ENCODE assay signal across 22 cellular contexts in genomic region chr16:65655802-65656201, GRCh38.
"Had no signal": no experiment of that assay in that cellular context is flagged by ENCODE, and none has a peak within 500 bp of the region (broad histone marks: within the 10 kb centered on the region; RNA-seq: fewer than 3 reads in every experiment).

No MANE protein-coding gene starts in this region.

- H3K4me3 Mint-ChIP-seq: activated CD4-positive, alpha-beta memory T cell treated with anti-CD3 and anti-CD28 coated beads, Interleukin-2, amount 10 ng/mL, durations not matched to agents 7 days and 5 days; activated CD4-positive, alpha-beta T cell treated with anti-CD3 and anti-CD28 coated beads, Interleukin-2, amount 10 ng/mL, durations not matched to agents 24 days and 14 days; activated naive CD4-positive, alpha-beta T cell treated with anti-CD3 and anti-CD28 coated beads, Interleukin-2, amount 50 U/mL, for 24 hours; naive thymus-derived CD4-positive, alpha-beta T cell; stimulated activated naive B cell treated with anti-CD40 and anti-IgM and Interleukin-4, amounts not matched to agents 10 μg/mL and 1 μg/mL and 100 μg/mL, for 72 hours; T-helper 17 cell had no signal

- H3K4me1 ChIP-seq: right lobe of liver had no signal

- H3K9me3 ChIP-seq: left ventricle myocardium inferior, right lobe of liver, thoracic aorta, upper lobe of left lung had no signal

- DNase-seq: activated CD4-positive, alpha-beta memory T cell treated with anti-CD3 and anti-CD28 coated beads, Interleukin-2, amount 10 ng/mL, durations not matched to agents 7 days and 5 days; activated CD4-positive, alpha-beta T cell treated with anti-CD3 and anti-CD28 coated beads, Interleukin-2, amount 10 ng/mL, durations not matched to agents 24 days and 14 days; activated gamma-delta T cell treated with Interleukin-2 at 50 U/mL for 16 hours; activated T-cell treated with anti-CD3 and anti-CD28 coated beads for 4 hours; aorta; brain microvascular endothelial cell; dermis blood vessel endothelial cell; effector CD8-positive, alpha-beta T cell; foreskin keratinocyte; left ventricle myocardium inferior; naive thymus-derived CD4-positive, alpha-beta T cell; occipital lobe; right lobe of liver; small intestine; stimulated activated CD4-positive, alpha-beta T cell treated with anti-CD3 and anti-CD28 coated beads, Interleukin-15, amount 100 ng/mL, for 24 hours; stimulated activated CD8-positive, alpha-beta memory T cell treated with anti-CD3 and anti-CD28 coated beads, Interleukin-4, amount 100 ng/mL, for 48 hours; stimulated activated naive B cell treated with anti-CD40 and anti-IgM and Interleukin-4, amounts not matched to agents 10 μg/mL and 1 μg/mL and 100 μg/mL, for 72 hours; SW 1271; T-helper 17 cell; upper lobe of left lung had no signal

- H3K27me3 Mint-ChIP-seq: activated CD4-positive, alpha-beta memory T cell treated with anti-CD3 and anti-CD28 coated beads, Interleukin-2, amount 10 ng/mL, durations not matched to agents 7 days and 5 days; activated CD4-positive, alpha-beta T cell treated with anti-CD3 and anti-CD28 coated beads, Interleukin-2, amount 10 ng/mL, durations not matched to agents 24 days and 14 days; T-helper 17 cell had no signal

- H3K27ac ChIP-seq: brain microvascular endothelial cell, foreskin keratinocyte, left ventricle myocardium inferior, right lobe of liver, thoracic aorta, upper lobe of left lung had no signal

- H3K36me3 ChIP-seq: brain microvascular endothelial cell, left ventricle myocardium inferior, right lobe of liver, thoracic aorta, upper lobe of left lung had no signal

- H3K9me3 Mint-ChIP-seq: activated CD4-positive, alpha-beta T cell treated with anti-CD3 and anti-CD28 coated beads, Interleukin-2, amount 10 ng/mL, durations not matched to agents 24 days and 14 days; activated naive CD4-positive, alpha-beta T cell treated with anti-CD3 and anti-CD28 coated beads, Interleukin-2, amount 50 U/mL, for 24 hours had no signal

- H3K4me3 ChIP-seq: left ventricle myocardium inferior, right lobe of liver, thoracic aorta, upper lobe of left lung had no signal

- H3K36me3 Mint-ChIP-seq: activated naive CD4-positive, alpha-beta T cell treated with anti-CD3 and anti-CD28 coated beads, Interleukin-2, amount 50 U/mL, for 24 hours; naive thymus-derived CD4-positive, alpha-beta T cell; stimulated activated naive B cell treated with anti-CD40 and anti-IgM and Interleukin-4, amounts not matched to agents 10 μg/mL and 1 μg/mL and 100 μg/mL, for 72 hours had no signal

- H3K4me1 Mint-ChIP-seq: activated CD4-positive, alpha-beta memory T cell treated with anti-CD3 and anti-CD28 coated beads, Interleukin-2, amount 10 ng/mL, durations not matched to agents 7 days and 5 days; activated CD4-positive, alpha-beta T cell treated with anti-CD3 and anti-CD28 coated beads, Interleukin-2, amount 10 ng/mL, durations not matched to agents 24 days and 14 days; activated naive CD4-positive, alpha-beta T cell treated with anti-CD3 and anti-CD28 coated beads, Interleukin-2, amount 50 U/mL, for 24 hours; naive thymus-derived CD4-positive, alpha-beta T cell; stimulated activated naive B cell treated with anti-CD40 and anti-IgM and Interleukin-4, amounts not matched to agents 10 μg/mL and 1 μg/mL and 100 μg/mL, for 72 hours; T-helper 17 cell had no signal

- H3K27me3 ChIP-seq: brain microvascular endothelial cell, foreskin keratinocyte, right lobe of liver, upper lobe of left lung had no signal

- H3K27ac Mint-ChIP-seq: activated CD4-positive, alpha-beta memory T cell treated with anti-CD3 and anti-CD28 coated beads, Interleukin-2, amount 10 ng/mL, durations not matched to agents 7 days and 5 days; activated CD4-positive, alpha-beta T cell treated with anti-CD3 and anti-CD28 coated beads, Interleukin-2, amount 10 ng/mL, durations not matched to agents 24 days and 14 days; activated naive CD4-positive, alpha-beta T cell treated with anti-CD3 and anti-CD28 coated beads, Interleukin-2, amount 50 U/mL, for 24 hours; naive thymus-derived CD4-positive, alpha-beta T cell; stimulated activated naive B cell treated with anti-CD40 and anti-IgM and Interleukin-4, amounts not matched to agents 10 μg/mL and 1 μg/mL and 100 μg/mL, for 72 hours; T-helper 17 cell had no signal
